8 cellular contexts compared by ENCODE assay signal in the genomic region with DNA sequence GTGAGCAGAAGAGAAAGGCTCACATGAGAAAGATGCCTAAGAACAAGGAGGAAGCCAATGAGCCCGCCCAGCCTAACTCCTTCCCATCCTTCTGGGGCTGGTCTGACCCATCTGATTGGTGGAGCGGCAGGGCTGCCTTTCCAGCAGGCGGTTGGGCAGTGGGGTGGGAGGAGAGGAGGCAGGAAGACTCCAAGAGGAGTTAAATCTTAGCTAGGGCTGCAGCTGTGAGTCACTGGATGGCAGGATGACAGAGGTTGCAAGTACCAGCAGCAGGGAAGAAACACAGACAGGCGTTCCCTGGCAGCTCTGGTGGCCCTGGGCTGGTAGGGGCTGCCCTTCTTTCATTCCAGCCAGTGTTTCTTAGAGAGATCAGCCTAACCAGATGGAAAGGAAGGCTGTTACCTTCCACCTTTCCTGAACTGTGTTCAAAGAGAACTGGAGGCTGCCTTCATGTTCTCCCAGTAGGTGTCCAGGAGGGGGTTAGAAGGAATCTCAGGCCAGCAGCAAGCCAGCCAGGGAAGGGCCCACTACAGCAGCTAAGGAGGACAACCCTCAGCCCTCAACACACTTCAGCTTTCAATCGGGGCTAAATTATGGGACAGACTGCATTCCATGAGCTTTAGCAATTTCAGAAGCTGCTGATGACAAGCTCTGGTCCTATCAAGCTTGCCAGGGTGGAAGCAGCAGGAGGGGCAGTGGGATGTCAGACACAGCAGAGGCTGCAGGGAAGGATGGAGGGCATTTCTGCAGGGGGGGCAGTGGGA. TPM values are rescaled to one million over a fixed set of nuclear protein-coding genes. Genes with fewer than 3 reads are reported as not detected.
DNase-seq lines count a peak whose midpoint lies in the region; ATAC-seq and TF ChIP-seq lines count a peak whose summit lies in the region.

No MANE protein-coding gene starts in this region.

- peaks cover 53% of the 10 kb centered on the region for H3K36me3 Mint-ChIP-seq in activated CD8-positive, alpha-beta T cell treated with anti-CD3 and anti-CD28 coated beads for 36 hours (ENCODE audit: low read depth)

- peak overlapping the region; percentile 84 for H3K27ac ChIP-seq in neutrophil

- H3K27ac Mint-ChIP-seq in activated CD8-positive, alpha-beta T cell treated with anti-CD3 and anti-CD28 coated beads for 36 hours = peak overlapping the region; percentile 96

- no peaks in the 10 kb centered on the region for H3K36me3 ChIP-seq in neutrophil

- CTCF ChIA-PET in activated CD8-positive, alpha-beta T cell treated with anti-CD3 and anti-CD28 coated beads for 36 hours (lab: Charles Lee) = interaction anchor here (1.0 to 1.1 kb wide), 2 partner anchors 38 to 47 kb away, joined by 3 to 4 read pairs; no protein-coding TSS in a partner anchor

- no peaks in the 10 kb centered on the region for H3K27me3 Mint-ChIP-seq in activated CD8-positive, alpha-beta T cell treated with anti-CD3 and anti-CD28 coated beads for 36 hours

- intact Hi-C loops in activated CD8-positive, alpha-beta T cell treated with anti-CD3 and anti-CD28 coated beads for 36 hours (cut with micrococcal nuclease) = loop anchor here (5.0 kb wide), 1 partner anchor 34 kb away; no protein-coding TSS in a partner anchor

- no peaks in the 10 kb centered on the region for H3K27me3 ChIP-seq in neutrophil

- no peak for TF ChIP-seq CTCF in AG09319 (IDR thresholded peaks at IDR 0.05; ENCODE audit: low read depth, low read length)
- no peak for TF ChIP-seq CTCF in activated CD8-positive, alpha-beta T cell treated with anti-CD3 and anti-CD28 coated beads for 36 hours (IDR thresholded peaks at IDR 0.05)
- TF ChIP-seq CTCF in foreskin fibroblast (IDR thresholded peaks at IDR 0.05; ENCODE audit: low read depth, low read length) = no peak
- no peak for TF ChIP-seq CTCF in neutrophil (IDR thresholded peaks at IDR 0.05)

- H3K4me3 ChIP-seq in foreskin fibroblast (ENCODE audit: low read depth in 1 of 2, low read length in 2 of 2) (peak overlapping the region in 1 of 2 donors; percentile 17), neutrophil (ENCODE audit: low read depth in 1 of 2, low read length in 1 of 2) (no peak overlapping the region)

- no peaks in the 10 kb centered on the region for H3K9me3 Mint-ChIP-seq in activated CD8-positive, alpha-beta T cell treated with anti-CD3 and anti-CD28 coated beads for 36 hours

- POLR2A ChIA-PET in activated CD8-positive, alpha-beta T cell treated with anti-CD3 and anti-CD28 coated beads for 36 hours (lab: Charles Lee) = no interaction called here

- H3K4me3 Mint-ChIP-seq in activated CD8-positive, alpha-beta T cell treated with anti-CD3 and anti-CD28 coated beads for 36 hours = peak overlapping the region; percentile 19

- no peaks in the 10 kb centered on the region for H3K9me3 ChIP-seq in neutrophil

- peak; percentile 95 for DNase-seq in AG09319 (ENCODE audit: extremely low read depth, low read depth)
- peak; percentile 90 for DNase-seq in HS-5 (ENCODE audit: low read depth)
- DNase-seq in activated CD8-positive, alpha-beta T cell treated with anti-CD3 and anti-CD28 coated beads for 36 hours = peak; percentile 44
- DNase-seq in foreskin fibroblast = peak; percentile 98 to 99
- no peak for DNase-seq in NCI-H1105 (lab: John Stamatoyannopoulos, UW)

- ATAC-seq in activated CD8-positive, alpha-beta T cell treated with anti-CD3 and anti-CD28 coated beads for 36 hours = no peak
- no peak for ATAC-seq in HG02852 (IDR thresholded peaks at IDR 0.05; ENCODE audit: unreplicated experiment)
- no peak for ATAC-seq in HG03039 (IDR thresholded peaks at IDR 0.05; ENCODE audit: unreplicated experiment)

- H3K4me1 ChIP-seq in neutrophil (ENCODE audit: control insufficient read depth in 1 of 2, insufficient read depth in 1 of 2, low read depth in 1 of 2, low read length in 1 of 2) = peaks cover 78 to 83% of the 10 kb centered on the region in 2 experiments

- H3K4me1 Mint-ChIP-seq in activated CD8-positive, alpha-beta T cell treated with anti-CD3 and anti-CD28 coated beads for 36 hours (ENCODE audit: low read depth) = peaks cover 92% of the 10 kb centered on the region

RNA-seq across cellular contexts. Expression of a gene that starts 50.3 kb away (rescaled TPM):
- total RNA-seq in activated CD8-positive, alpha-beta T cell treated with anti-CD3 and anti-CD28 coated beads for 36 hours = 10 to 100 TPM; 57.9 to 58.3 TPM
